10 cellular contexts compared by ENCODE assay signal in genomic region chr9:134205636-134206316, GRCh38.
DNase-seq lines count a peak whose midpoint lies in the region; ATAC-seq lines count a peak whose summit lies in the region.
"Had no signal": no experiment of that assay in that cellular context is flagged by ENCODE, and none has a peak within 500 bp of the region (broad histone marks: within the 10 kb centered on the region; RNA-seq: fewer than 3 reads in every experiment).

No MANE protein-coding gene starts in this region.

- ATAC-seq in HG02885 (IDR thresholded peaks at IDR 0.05; ENCODE audit: poor library complexity, unreplicated experiment) (no peak), GM19452 (IDR thresholded peaks at IDR 0.05; ENCODE audit: unreplicated experiment) (no peak), GM19463 (IDR thresholded peaks at IDR 0.05; ENCODE audit: unreplicated experiment) (no peak)

- peak overlapping the region; percentile 32 for H3K4me3 ChIP-seq in endocrine pancreas (ENCODE audit: control insufficient read depth, insufficient read depth, low read length)
- H3K4me3 ChIP-seq in muscle layer of colon (ENCODE audit: low read depth in 1 of 2, low read length in 2 of 2): no peak overlapping the region
- H3K4me3 ChIP-seq: SK-N-MC had no signal

- H3K4me1 ChIP-seq in endocrine pancreas (ENCODE audit: control insufficient read depth, insufficient read depth, low read length) (no peaks in the 10 kb centered on the region), muscle layer of colon (ENCODE audit: insufficient read depth, low read length) (peaks cover 5% of the 10 kb centered on the region)

- no peaks in the 10 kb centered on the region for H3K9me3 ChIP-seq in endocrine pancreas (ENCODE audit: control insufficient read depth, low read length)
- no peaks in the 10 kb centered on the region for H3K9me3 ChIP-seq in muscle layer of colon (ENCODE audit: low read length)

- DNase-seq in COLO668 (lab: John Stamatoyannopoulos, UW; ENCODE audit: unreplicated experiment) (peak; percentile 56), NCI-H2171 (lab: John Stamatoyannopoulos, UW) (peak; percentile 65), SW 1271 (lab: John Stamatoyannopoulos, UW) (no peak)
- DNase-seq: stimulated activated CD4-positive, alpha-beta T cell treated with anti-CD3 and anti-CD28 coated beads, Interleukin-12 subunit alpha, Interleukin-12 subunit beta, amount 100 ng/mL, for 4 hours had no signal

- H3K9ac ChIP-seq in endocrine pancreas (ENCODE audit: control insufficient read depth, insufficient read depth, low read length): no peak overlapping the region
- no peak overlapping the region for H3K9ac ChIP-seq in muscle layer of colon (ENCODE audit: low read length)

- H3K36me3 ChIP-seq in endocrine pancreas (ENCODE audit: control insufficient read depth, insufficient read depth, low read length): no peaks in the 10 kb centered on the region
- no peaks in the 10 kb centered on the region for H3K36me3 ChIP-seq in muscle layer of colon (ENCODE audit: insufficient read depth, low read length)

- H3K27ac ChIP-seq in muscle layer of colon (ENCODE audit: low read depth, low read length): peak overlapping the region; percentile 1
- H3K27ac ChIP-seq: SK-N-MC had no signal

- H3K27me3 ChIP-seq in endocrine pancreas (ENCODE audit: control insufficient read depth, insufficient read depth, low read length): no peaks in the 10 kb centered on the region
- no peaks in the 10 kb centered on the region for H3K27me3 ChIP-seq in muscle layer of colon (ENCODE audit: control insufficient read depth in 1 of 2, insufficient read depth in 2 of 2, low read length in 2 of 2)

Comparison
In these comparisons a context has a peak if more than half of its experiments do, and no peak if none do; other contexts are left out.
1. DNase-seq: peak in COLO668 (single experiment) and NCI-H2171 (single experiment); none in SW 1271 (0 of 2).